7 cellular contexts compared by ENCODE assay signal in the genomic region with DNA sequence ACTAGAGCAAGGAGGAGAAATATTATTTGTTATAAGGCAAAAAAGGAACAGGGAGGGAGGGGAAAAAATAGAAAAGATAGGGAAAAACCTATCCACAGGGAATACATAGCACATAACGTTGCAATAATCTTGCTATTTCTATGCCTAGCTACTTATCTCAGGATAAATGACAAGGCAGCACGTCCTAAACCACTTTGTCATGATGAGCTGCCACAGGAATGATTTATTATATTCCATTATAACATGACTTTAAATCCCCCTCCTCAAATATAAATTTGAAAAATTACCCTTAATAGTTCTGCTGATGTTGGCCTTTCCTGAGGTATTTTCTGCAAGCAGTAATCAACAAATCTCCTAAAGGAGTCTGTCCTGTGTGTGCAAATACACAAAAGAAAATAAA.
"Had no signal": no experiment of that assay in that cellular context is flagged by ENCODE, and none has a peak within 500 bp of the region (broad histone marks: within the 10 kb centered on the region; RNA-seq: fewer than 3 reads in every experiment).

No MANE protein-coding gene starts in this region.

- H3K4me3 ChIP-seq: GM23248, HAP-1 had no signal

- DNase-seq: GM23248, GOT3, H7, KG1 had no signal

- H3K9ac ChIP-seq: GM23248 had no signal

- ATAC-seq: HCT116, HepG2 had no signal

- H3K9me3 ChIP-seq: HAP-1 had no signal

- H3K27ac ChIP-seq: GM23248 had no signal

- H3K36me3 ChIP-seq: HAP-1 had no signal

- H2AFZ ChIP-seq: GM23248 had no signal
